ENCODE assay signal across 18 cellular contexts in the genomic region with DNA sequence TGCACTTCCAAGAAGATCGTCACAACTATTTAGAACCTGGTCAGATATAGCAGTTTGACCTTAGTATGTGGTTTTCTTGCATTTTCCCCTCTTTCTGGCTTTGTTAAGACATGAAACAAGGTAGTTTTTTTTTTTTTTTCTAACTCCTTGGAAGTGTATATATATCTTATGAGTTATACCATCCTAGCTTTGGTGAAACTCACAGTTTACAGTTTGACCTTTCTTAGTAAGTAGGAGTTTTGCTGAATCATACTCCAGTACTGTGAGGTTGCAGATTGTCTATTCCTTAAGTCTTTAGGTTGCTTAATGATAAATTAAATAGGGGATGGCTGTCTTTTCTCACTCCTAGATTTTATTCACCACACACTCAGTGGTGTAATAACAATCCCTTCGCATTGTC.
DNase-seq lines count a peak whose midpoint lies in the region; ATAC-seq and TF ChIP-seq lines count a peak whose summit lies in the region.
"Had no signal": no experiment of that assay in that cellular context is flagged by ENCODE, and none has a peak within 500 bp of the region (broad histone marks: within the 10 kb centered on the region; RNA-seq: fewer than 3 reads in every experiment).

No MANE protein-coding gene starts in this region.

- peak overlapping the region; percentile 53 for H3K27ac ChIP-seq in AG04450 (ENCODE audit: low read depth, low read length)
- H3K27ac ChIP-seq in IMR-90 (ENCODE audit: insufficient read depth, low read length), result peak overlapping the region; percentile 88; the same call in 1 of the 2 replicates
- H3K27ac ChIP-seq in adrenal gland, result no peak overlapping the region
- H3K27ac ChIP-seq: gastroesophageal sphincter, Peyer's patch, uterus had no signal

- H3K27me3 ChIP-seq in AG04450 (ENCODE audit: control insufficient read depth, insufficient read depth, low read length) (no peaks in the 10 kb centered on the region), IMR-90 (ENCODE audit: control insufficient read depth, insufficient read depth, low read length) (no peaks in the 10 kb centered on the region), adrenal gland (no peaks in the 10 kb centered on the region)
- H3K27me3 ChIP-seq: gastroesophageal sphincter, Peyer's patch, uterus had no signal

- peak overlapping the region; percentile 9 to 61; a peak in 2 of 4 replicates for H4K8ac ChIP-seq in IMR-90 (ENCODE audit: low read depth in 2 of 2, low read length in 2 of 2)

- WGBS in IMR-90 (ENCODE audit: extremely low coverage in 2 of 2, insufficient read length in 1 of 2), 2 experiments, result no CpG with 5 or more reads among the region's 2 CpGs
- 92 to 96% (median 95%) methylated on average over 2 of the region's 2 CpGs for WGBS in adrenal gland, 4 donors

- H3K4me1 ChIP-seq in IMR-90 (ENCODE audit: control insufficient read depth, insufficient read depth, low read length), result peaks cover 3% of the 10 kb centered on the region; the same call in 1 of the 2 replicates
- H3K4me1 ChIP-seq in adrenal gland (replicated peaks in 1 of 2), result no peaks in the 10 kb centered on the region
- H3K4me1 ChIP-seq: Peyer's patch, uterus had no signal

- peak overlapping the region; percentile 78 for H2BK120ac ChIP-seq in IMR-90 (ENCODE audit: low read depth, low read length)

- peak overlapping the region; percentile 83; the same call in 1 of the 2 replicates for H3K4me2 ChIP-seq in IMR-90 (ENCODE audit: low read depth, low read length)

- peak overlapping the region; percentile 59; the same call in 1 of the 2 replicates for H3K4ac ChIP-seq in IMR-90 (ENCODE audit: low read depth, low read length)

- TF ChIP-seq CTCF in AG04450 (IDR thresholded peaks at IDR 0.05; ENCODE audit: low read depth, low read length), result no peak
- TF ChIP-seq CTCF in IMR-90 (conservative IDR thresholded peaks at IDR 0.05; ENCODE audit: low read depth, low read length), result no peak
- no peak for TF ChIP-seq CTCF in choroid plexus epithelial cell (conservative IDR thresholded peaks at IDR 0.05; ENCODE audit: low read depth, low read length)
- TF ChIP-seq CTCF in omental fat pad (IDR thresholded peaks at IDR 0.05), result no peak
- TF ChIP-seq CTCF in adrenal gland (IDR thresholded peaks at IDR 0.05), result no peak

- H2BK15ac ChIP-seq in IMR-90 (ENCODE audit: low read depth, low read length), result peak overlapping the region; percentile 13; the same call in 1 of the 3 replicates

- peak overlapping the region; percentile 97 for H2BK5ac ChIP-seq in IMR-90 (ENCODE audit: low read depth, low read length, poor library complexity, severe bottlenecking)

- H3K36me3 ChIP-seq in IMR-90 (ENCODE audit: control insufficient read depth, insufficient read depth, low read length) (no peaks in the 10 kb centered on the region), adrenal gland (replicated peaks in 1 of 2) (no peaks in the 10 kb centered on the region)
- H3K36me3 ChIP-seq: gastroesophageal sphincter, Peyer's patch, uterus had no signal

- POLR2A ChIA-PET in AG04450 (lab: Yijun Ruan, JAX) (no interaction called here), IMR-90 (lab: Charles Lee; ENCODE audit: unreplicated experiment) (no interaction called here)

- peak overlapping the region; percentile 42 for H3K56ac ChIP-seq in IMR-90 (ENCODE audit: extremely low read depth, insufficient read depth, low read length)

- CTCF ChIA-PET in AG04450 (lab: Charles Lee) (no interaction called here), IMR-90 (lab: Yijun Ruan, JAX) (no interaction called here)

- H3K4me3 ChIP-seq in AG04450 (ENCODE audit: low read depth, low read length) (no peak overlapping the region), IMR-90 (ENCODE audit: insufficient read depth, low read depth, low read length) (no peak overlapping the region), choroid plexus epithelial cell (ENCODE audit: low read depth, low read length) (no peak overlapping the region), adrenal gland (no peak overlapping the region)
- H3K4me3 ChIP-seq: gastroesophageal sphincter, Peyer's patch, uterus had no signal

- peak overlapping the region; percentile 30 for H3K14ac ChIP-seq in IMR-90 (replicated peaks; ENCODE audit: low read depth, low read length)

- no peak for TF ChIP-seq POLR2A in IMR-90 (IDR thresholded peaks at IDR 0.05; ENCODE audit: low read depth, low read length)
- TF ChIP-seq POLR2A in adrenal gland (IDR thresholded peaks at IDR 0.05), result no peak

- peak overlapping the region; percentile 83 for H3K23ac ChIP-seq in IMR-90 (ENCODE audit: low read depth, low read length)

- ATAC-seq in IMR-90 (ENCODE audit: low read depth), result peak; percentile 92
- peak; percentile 66 for ATAC-seq in omental fat pad (ENCODE audit: low FRiP score)
- no peak for ATAC-seq in HG03045 (IDR thresholded peaks at IDR 0.05; ENCODE audit: unreplicated experiment)
- ATAC-seq: activated T-cell treated with anti-CD3 and anti-CD28 coated beads, Interleukin-2, amount 50 U/mL, for 4 hours; effector memory CD8-positive, alpha-beta T cell; gastroesophageal sphincter had no signal

- DNase-seq in AG04450 (ENCODE audit: low read depth, low spot score) (peak; percentile 72), IMR-90 (peak; percentile 94), choroid plexus epithelial cell (ENCODE audit: low read depth) (peak; percentile 78), omental fat pad (ENCODE audit: low spot score) (no peak), LoVo (ENCODE audit: low spot score) (no peak), Ammon's horn (ENCODE audit: low spot score) (no peak), adrenal gland (no peak)
- DNase-seq: activated CD4-positive, alpha-beta T cell treated with anti-CD3 and anti-CD28 coated beads, Interleukin-2, amount 50 U/mL, for 48 hours; activated T-cell treated with anti-CD3 and anti-CD28 coated beads, Interleukin-2, amount 50 U/mL, for 4 hours; central memory CD4-positive, alpha-beta T cell; effector memory CD8-positive, alpha-beta T cell; naive B cell; NCI-H1048; Peyer's patch; stimulated activated CD4-positive, alpha-beta T cell treated with anti-CD3 and anti-CD28 coated beads, Interleukin-15, amount 100 ng/mL, for 24 hours; uterus had no signal

- H4K5ac ChIP-seq in IMR-90 (ENCODE audit: low read depth, low read length), result peak overlapping the region; percentile 78

- H2AFZ ChIP-seq in IMR-90 (replicated peaks; ENCODE audit: low read length, poor library complexity), result no peak overlapping the region

- no peak for TF ChIP-seq RAD21 in IMR-90 (IDR thresholded peaks at IDR 0.05; ENCODE audit: low read length)

- no TSS peak for BruUV-seq in IMR-90 (replicated peaks; lab: Mats Ljungman, UMichigan)

- peaks cover 27 to 50% of the 10 kb centered on the region in 2 experiments for H3K79me1 ChIP-seq in IMR-90 (ENCODE audit: low read depth in 1 of 2, low read length in 2 of 2)

- no peak overlapping the region for H2AK9ac ChIP-seq in IMR-90 (replicated peaks; ENCODE audit: low read depth, low read length, poor library complexity)

- intact Hi-C loops in IMR-90 (cut with micrococcal nuclease), result loop anchor here (5.0 kb wide), 1 partner anchor 324 kb away; the partner anchor contains the start of gene RBMS3
- intact Hi-C loops in adrenal gland (cut with DNase I), result no loop called here

- H3K9ac ChIP-seq in IMR-90 (ENCODE audit: low read depth, low read length), result no peak overlapping the region

- in situ Hi-C loops in IMR-90 (cut with MboI; ENCODE audit: low sequenced_read_pairs), result no loop called here

- H4K91ac ChIP-seq in IMR-90 (ENCODE audit: insufficient read depth, low read depth, low read length), result no peak overlapping the region; the same call in 1 of the 2 replicates

- no peak overlapping the region for H2AK5ac ChIP-seq in IMR-90 (ENCODE audit: low read depth, low read length)

- dilution Hi-C loops in IMR-90 (cut with HindIII; ENCODE audit: low sequenced_read_pairs, unreplicated experiment), result no loop called here

- no peaks in the 10 kb centered on the region for H4K20me1 ChIP-seq in IMR-90 (ENCODE audit: insufficient read depth, low read length)

- H2BK20ac ChIP-seq in IMR-90 (ENCODE audit: low read depth, low read length), result peak overlapping the region; percentile 87

- H3K9me3 ChIP-seq in AG04450 (ENCODE audit: control insufficient read depth, insufficient read depth, low read length), result no peaks in the 10 kb centered on the region
- H3K9me3 ChIP-seq in IMR-90 (ENCODE audit: control insufficient read depth, insufficient read depth, low read length), result no peaks in the 10 kb centered on the region
- no peaks in the 10 kb centered on the region for H3K9me3 ChIP-seq in adrenal gland (replicated peaks in 1 of 3)
- H3K9me3 ChIP-seq: gastroesophageal sphincter, Peyer's patch, uterus had no signal

- H3K9me1 ChIP-seq in IMR-90 (ENCODE audit: insufficient read depth, low read length), result peaks cover 2% of the 10 kb centered on the region; the same call in 1 of the 2 replicates

- peak overlapping the region; percentile 92; the same call in 1 of the 2 replicates for H3K18ac ChIP-seq in IMR-90 (ENCODE audit: low read depth, low read length)

TF ChIP-seq in IMR-90, 13 proteins besides CTCF, POLR2A, EP300 and RAD21:
- TF ChIP-seq MAFK (IDR thresholded peaks at IDR 0.05; ENCODE audit: low read depth, low read length), result peak; percentile 89
- TF ChIP-seq CEBPB (IDR thresholded peaks at IDR 0.05; ENCODE audit: low read depth, low read length), result peak; percentile 35; the same call in 1 of the 2 replicates
- no peak for TF ChIP-seq RCOR1 (IDR thresholded peaks at IDR 0.05; ENCODE audit: insufficient replicate concordance, low read length)
- TF ChIP-seq CHD1 (IDR thresholded peaks at IDR 0.05; ENCODE audit: low read depth, low read length), result no peak
- no peak for TF ChIP-seq MAZ (IDR thresholded peaks at IDR 0.05; ENCODE audit: borderline replicate concordance, low read depth, low read length)
- no peak for TF ChIP-seq RFX5 (IDR thresholded peaks at IDR 0.05; ENCODE audit: low read depth, low read length)
- TF ChIP-seq NFE2L2 (IDR thresholded peaks at IDR 0.05; ENCODE audit: low read depth, low read length), result peak; percentile 97
- TF ChIP-seq, protein P1, sequence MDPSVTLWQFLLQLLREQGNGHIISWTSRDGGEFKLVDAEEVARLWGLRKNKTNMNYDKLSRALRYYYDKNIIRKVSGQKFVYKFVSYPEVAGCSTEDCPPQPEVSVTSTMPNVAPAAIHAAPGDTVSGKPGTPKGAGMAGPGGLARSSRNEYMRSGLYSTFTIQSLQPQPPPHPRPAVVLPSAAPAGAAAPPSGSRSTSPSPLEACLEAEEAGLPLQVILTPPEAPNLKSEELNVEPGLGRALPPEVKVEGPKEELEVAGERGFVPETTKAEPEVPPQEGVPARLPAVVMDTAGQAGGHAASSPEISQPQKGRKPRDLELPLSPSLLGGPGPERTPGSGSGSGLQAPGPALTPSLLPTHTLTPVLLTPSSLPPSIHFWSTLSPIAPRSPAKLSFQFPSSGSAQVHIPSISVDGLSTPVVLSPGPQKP (IDR thresholded peaks at IDR 0.05; ENCODE audit: borderline replicate concordance, low read depth, low read length), result no peak
- no peak for TF ChIP-seq MXI1 (IDR thresholded peaks at IDR 0.05; ENCODE audit: borderline replicate concordance, low read depth, low read length)

Comparison
In these comparisons a context has a peak if more than half of its experiments do, and no peak if none do; other contexts are left out.
1. DNase-seq: peak in AG04450 (single experiment), IMR-90 (single experiment) and choroid plexus epithelial cell (single experiment); none in omental fat pad (single experiment), LoVo (single experiment), Ammon's horn (single experiment) and adrenal gland (0 of 7).
2. H3K27ac ChIP-seq: peak in AG04450 (single experiment) and IMR-90 (single experiment); none in adrenal gland (0 of 5).